ENCODE assay signal across 16 cellular contexts in the genomic region with DNA sequence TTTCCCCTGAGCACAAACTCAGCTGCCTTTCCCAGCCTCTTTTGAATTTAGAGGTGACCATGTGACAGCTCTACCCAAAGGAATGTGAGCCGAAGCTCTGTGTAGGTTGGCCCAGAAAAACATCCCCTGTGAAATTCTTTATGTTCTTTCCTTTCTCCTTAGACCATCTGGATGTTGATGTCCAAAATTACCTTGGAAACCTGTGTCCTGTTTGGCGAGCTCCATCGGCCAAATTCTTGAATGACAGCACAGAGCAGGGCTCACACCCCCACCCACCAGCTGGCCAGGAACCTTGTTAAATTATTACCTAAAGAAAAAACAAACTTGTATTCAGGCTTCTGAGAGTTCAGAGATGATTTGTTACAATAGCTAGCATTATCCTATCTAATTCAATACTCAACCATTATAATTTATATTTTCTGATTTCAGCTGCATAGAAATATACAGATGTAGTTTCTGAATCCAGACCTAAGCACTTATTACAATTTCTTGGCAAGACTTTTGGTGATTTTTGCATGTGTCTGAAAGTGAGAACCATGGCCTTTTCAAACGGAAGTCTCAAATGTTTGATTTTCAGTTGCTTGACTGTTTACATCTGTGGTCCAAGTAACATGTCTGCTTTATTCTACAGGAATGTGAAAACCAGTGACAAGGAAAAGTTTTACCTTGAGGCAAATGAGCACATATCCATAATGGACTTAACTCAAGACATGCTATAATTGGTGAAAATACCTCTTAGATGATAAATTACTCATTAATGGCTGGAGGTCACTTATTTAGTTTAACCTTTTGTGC.
DNase-seq lines count a peak whose midpoint lies in the region; ATAC-seq lines count a peak whose summit lies in the region.
"Had no signal": no experiment of that assay in that cellular context is flagged by ENCODE, and none has a peak within 500 bp of the region (broad histone marks: within the 10 kb centered on the region; RNA-seq: fewer than 3 reads in every experiment).

No MANE protein-coding gene starts in this region.

- peaks cover 3% of the 10 kb centered on the region for H3K9me3 Mint-ChIP-seq in natural killer cell treated with Interleukin-12 subunit alpha and Interleukin-12 subunit beta and Interleukin-15 and Interleukin-18, amount 100 ng/mL, for 72 hours

- no peak overlapping the region for H3K4me3 Mint-ChIP-seq in natural killer cell treated with Interleukin-12 subunit alpha and Interleukin-12 subunit beta and Interleukin-15 and Interleukin-18, amount 100 ng/mL, for 72 hours
- H3K4me3 Mint-ChIP-seq: activated CD8-positive, alpha-beta memory T cell treated with anti-CD3 and anti-CD28 coated beads, Interleukin-2, amount 10 ng/mL, durations not matched to agents 7 days and 5 days; naive B cell had no signal

- peaks cover 0 to 4% of the 10 kb centered on the region in 2 donors for H3K4me1 Mint-ChIP-seq in natural killer cell treated with Interleukin-12 subunit alpha and Interleukin-12 subunit beta and Interleukin-15 and Interleukin-18, amount 100 ng/mL, for 72 hours (ENCODE audit: low read depth in 2 of 2)
- H3K4me1 Mint-ChIP-seq: activated CD8-positive, alpha-beta memory T cell treated with anti-CD3 and anti-CD28 coated beads, Interleukin-2, amount 10 ng/mL, durations not matched to agents 7 days and 5 days; naive B cell had no signal

- ATAC-seq in HG02840 (IDR thresholded peaks at IDR 0.05; ENCODE audit: low FRiP score, unreplicated experiment) (no peak), HG02678 (IDR thresholded peaks at IDR 0.05; ENCODE audit: unreplicated experiment) (no peak)
- no peak for ATAC-seq in natural killer cell treated with Interleukin-12 subunit alpha and Interleukin-12 subunit beta and Interleukin-15 and Interleukin-18, amount 100 ng/mL, for 72 hours
- ATAC-seq: activated CD8-positive, alpha-beta memory T cell treated with anti-CD3 and anti-CD28 coated beads, Interleukin-2, amount 10 ng/mL, durations not matched to agents 7 days and 5 days; stimulated activated naive CD8-positive, alpha-beta T cell treated with anti-CD3 and anti-CD28 coated beads, Interleukin-15, Interleukin-2, amounts not matched to agents 100 U/mL and 50 U/mL, for 24 hours had no signal

- DNase-seq in EH (ENCODE audit: low read depth), result peak; percentile 58
- DNase-seq in LHCN-M2 (ENCODE audit: low read depth), result peak; percentile 52
- peak; percentile 33 for DNase-seq in dedifferentiated amniotic fluid mesenchymal stem cell (ENCODE audit: extremely low spot score)
- peak; percentile 75 for DNase-seq in left kidney (ENCODE audit: low read depth, low spot score)
- DNase-seq in natural killer cell treated with Interleukin-12 subunit alpha and Interleukin-12 subunit beta and Interleukin-15 and Interleukin-18, amount 100 ng/mL, for 72 hours (ENCODE audit: low spot score), result no peak
- no peak for DNase-seq in iPS-NIHi11 (ENCODE audit: low spot score)
- DNase-seq: activated CD8-positive, alpha-beta memory T cell treated with anti-CD3 and anti-CD28 coated beads, Interleukin-2, amount 10 ng/mL, durations not matched to agents 7 days and 5 days; activated naive CD4-positive, alpha-beta T cell treated with Interleukin-2 at 50 U/mL for 16 hours; cerebellar nuclear complex; foreskin melanocyte; islet precursor cell; naive B cell; NCI-H82; stimulated activated naive CD8-positive, alpha-beta T cell treated with anti-CD3 and anti-CD28 coated beads, Interleukin-15, Interleukin-2, amounts not matched to agents 100 U/mL and 50 U/mL, for 24 hours had no signal

- H3K27ac Mint-ChIP-seq in natural killer cell treated with Interleukin-12 subunit alpha and Interleukin-12 subunit beta and Interleukin-15 and Interleukin-18, amount 100 ng/mL, for 72 hours, result no peak overlapping the region
- H3K27ac Mint-ChIP-seq: activated CD8-positive, alpha-beta memory T cell treated with anti-CD3 and anti-CD28 coated beads, Interleukin-2, amount 10 ng/mL, durations not matched to agents 7 days and 5 days had no signal

- H3K36me3 Mint-ChIP-seq in natural killer cell treated with Interleukin-12 subunit alpha and Interleukin-12 subunit beta and Interleukin-15 and Interleukin-18, amount 100 ng/mL, for 72 hours, result no peaks in the 10 kb centered on the region
- H3K36me3 Mint-ChIP-seq: activated CD8-positive, alpha-beta memory T cell treated with anti-CD3 and anti-CD28 coated beads, Interleukin-2, amount 10 ng/mL, durations not matched to agents 7 days and 5 days; naive B cell had no signal

- H3K27me3 Mint-ChIP-seq in natural killer cell treated with Interleukin-12 subunit alpha and Interleukin-12 subunit beta and Interleukin-15 and Interleukin-18, amount 100 ng/mL, for 72 hours, result peaks cover 2 to 15% of the 10 kb centered on the region in 2 donors
- H3K27me3 Mint-ChIP-seq: activated CD8-positive, alpha-beta memory T cell treated with anti-CD3 and anti-CD28 coated beads, Interleukin-2, amount 10 ng/mL, durations not matched to agents 7 days and 5 days had no signal

Comparison
In these comparisons a context has a peak if more than half of its experiments do, and no peak if none do; other contexts are left out.
1. DNase-seq: peak in EH (single experiment), LHCN-M2 (single experiment), dedifferentiated amniotic fluid mesenchymal stem cell (single experiment) and left kidney (single experiment); none in natural killer cell treated with Interleukin-12 subunit alpha and Interleukin-12 subunit beta and Interleukin-15 and Interleukin-18, amount 100 ng/mL, for 72 hours (single experiment) and iPS-NIHi11 (single experiment).